In genomic region chr12:50597200-50598195, GRCh38 we compare ENCODE assay signal across 8 cellular contexts.
DNase-seq lines count a peak whose midpoint lies in the region; ATAC-seq and TF ChIP-seq lines count a peak whose summit lies in the region.

No MANE protein-coding gene starts in this region.

- H3K4me3 Mint-ChIP-seq in activated CD4-positive, alpha-beta T cell treated with anti-CD3 and anti-CD28 coated beads for 36 hours = peak overlapping the region; percentile 44

- H3K27me3 Mint-ChIP-seq in activated CD4-positive, alpha-beta T cell treated with anti-CD3 and anti-CD28 coated beads for 36 hours = no peaks in the 10 kb centered on the region

- no peaks in the 10 kb centered on the region for H3K9me3 Mint-ChIP-seq in activated CD4-positive, alpha-beta T cell treated with anti-CD3 and anti-CD28 coated beads for 36 hours (ENCODE audit: low read depth)

- peak; percentile 78 for DNase-seq in AG08395 (ENCODE audit: low spot score)
- DNase-seq in HK-2 (ENCODE audit: unreplicated experiment) = peak; percentile 38
- DNase-seq in activated CD4-positive, alpha-beta T cell treated with anti-CD3 and anti-CD28 coated beads for 36 hours = peak; percentile 78
- peak; percentile 82 for DNase-seq in dermis blood vessel endothelial cell
- DNase-seq in omental fat pad (ENCODE audit: low spot score) = no peak
- DNase-seq in NOMO-1 treated with dmso at 0.1 percent for 144 hours (lab: John Stamatoyannopoulos, UW; ENCODE audit: unreplicated experiment) = no peak
- no peak for DNase-seq in NCI-H510A treated with DMSO at 0.1 percent for 48 hours (lab: John Stamatoyannopoulos, UW)

- peak; percentile 86 for ATAC-seq in GM19397 (IDR thresholded peaks at IDR 0.05; ENCODE audit: unreplicated experiment)
- ATAC-seq in activated CD4-positive, alpha-beta T cell treated with anti-CD3 and anti-CD28 coated beads for 36 hours = peak; percentile 100
- peak; percentile 83 for ATAC-seq in omental fat pad (ENCODE audit: low FRiP score)

- H3K4me1 Mint-ChIP-seq in activated CD4-positive, alpha-beta T cell treated with anti-CD3 and anti-CD28 coated beads for 36 hours = peaks cover 45% of the 10 kb centered on the region

- POLR2A ChIA-PET in activated CD4-positive, alpha-beta T cell treated with anti-CD3 and anti-CD28 coated beads for 36 hours (lab: Charles Lee) = interaction anchor here (1.1 kb wide), 1 partner anchor 80 kb away, joined by 4 read pairs; no protein-coding TSS in a partner anchor

- peaks cover 3% of the 10 kb centered on the region for H3K36me3 Mint-ChIP-seq in activated CD4-positive, alpha-beta T cell treated with anti-CD3 and anti-CD28 coated beads for 36 hours (ENCODE audit: low read depth)

- no peak for TF ChIP-seq CTCF in omental fat pad (IDR thresholded peaks at IDR 0.05)

- peak overlapping the region; percentile 90 for H3K27ac Mint-ChIP-seq in activated CD4-positive, alpha-beta T cell treated with anti-CD3 and anti-CD28 coated beads for 36 hours

- CTCF ChIA-PET in activated CD4-positive, alpha-beta T cell treated with anti-CD3 and anti-CD28 coated beads for 36 hours (lab: Charles Lee) = interaction anchor here (0.5 to 1.4 kb wide), 7 partner anchors 10 to 165 kb away, joined by 3 to 6 read pairs (median 3); partner anchors contain the start of gene DIP2B

- intact Hi-C loops in activated CD4-positive, alpha-beta T cell treated with anti-CD3 and anti-CD28 coated beads for 36 hours (cut with DNase I, micrococcal nuclease) = loop anchor here (1.0 to 5.0 kb wide), 8 partner anchors 23 to 92 kb away; no protein-coding TSS in a partner anchor

Comparison
In these comparisons a context has a peak if more than half of its experiments do, and no peak if none do; other contexts are left out.
1. DNase-seq: peak in AG08395 (single experiment), HK-2 (single experiment), activated CD4-positive, alpha-beta T cell treated with anti-CD3 and anti-CD28 coated beads for 36 hours (single experiment) and dermis blood vessel endothelial cell (single experiment); none in omental fat pad (single experiment), NOMO-1 treated with dmso at 0.1 percent for 144 hours (single experiment) and NCI-H510A treated with DMSO at 0.1 percent for 48 hours (single experiment).
2. Peak in every context shown above with its lines, with median percentiles within 50 percentile points of each other: ATAC-seq.